8 cellular contexts compared by ENCODE assay signal in the genomic region with DNA sequence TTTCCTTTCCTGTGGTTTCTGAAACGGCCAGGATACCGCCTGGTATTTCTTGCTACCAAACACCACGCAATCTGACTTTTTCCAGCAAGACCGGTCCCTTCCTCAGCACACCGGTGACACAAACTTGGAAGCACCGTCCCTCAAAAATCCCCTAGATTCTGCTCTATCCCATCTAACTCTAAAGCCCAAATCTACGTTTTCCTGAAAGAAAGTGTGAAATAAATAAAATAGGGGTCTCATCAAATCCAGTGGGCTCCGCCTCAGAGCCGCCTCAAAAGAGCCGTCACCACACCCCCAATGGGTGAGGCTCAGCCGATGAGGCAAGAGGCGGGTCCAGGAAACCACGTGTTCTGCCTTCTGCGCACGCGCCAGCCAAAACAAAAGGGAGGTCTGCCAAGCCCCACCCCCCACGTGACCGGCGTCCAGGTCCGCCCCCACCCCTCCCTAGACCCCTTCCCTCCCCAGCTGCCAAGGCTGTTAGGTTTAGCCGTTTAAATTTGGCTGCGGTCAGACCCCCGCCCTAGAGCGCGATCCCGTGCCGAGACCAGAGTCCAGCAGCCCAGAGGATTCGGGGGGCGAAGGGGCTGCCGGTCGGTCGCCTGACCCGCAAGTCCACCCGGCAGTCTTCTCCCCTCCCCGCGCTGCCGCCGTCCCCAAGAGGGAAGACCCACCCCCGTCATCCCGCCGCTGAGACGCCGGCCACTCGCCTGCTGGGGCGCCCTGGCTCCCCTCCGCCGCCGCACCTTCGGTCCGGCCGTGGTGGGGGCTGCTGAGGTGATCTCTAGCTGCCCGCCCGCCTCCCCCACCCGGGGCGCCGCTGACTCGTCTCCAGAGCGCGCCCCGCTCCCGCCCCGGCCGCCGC. TPM values are rescaled to one million over a fixed set of nuclear protein-coding genes. Genes with fewer than 3 reads are reported as not detected.
DNase-seq lines count a peak whose midpoint lies in the region; ATAC-seq, FAIRE-seq and TF ChIP-seq lines count a peak whose summit lies in the region.

No MANE protein-coding gene starts in this region.

- ATAC-seq in HG02763 (IDR thresholded peaks at IDR 0.05; ENCODE audit: unreplicated experiment) (peak; percentile 65), pancreas (peak; percentile 76 to 87 (median 80))

- H3K4me3 ChIP-seq in GM12875 (ENCODE audit: low read depth, low read length) = peak overlapping the region; percentile 85
- H3K4me3 ChIP-seq in adipocyte (ENCODE audit: low read length) = peak overlapping the region; percentile 99
- peak overlapping the region; percentile 74 for H3K4me3 ChIP-seq in cardiac muscle cell
- H3K4me3 ChIP-seq in pancreas = peak overlapping the region; percentile 70 to 92 (median 80)
- peak overlapping the region; percentile 87 to 88 for H3K4me3 ChIP-seq in tibial artery

- DNase-seq in NCI-H1417 (lab: John Stamatoyannopoulos, UW) (peak; percentile 87 to 98 (median 95)), SW 1271 (lab: John Stamatoyannopoulos, UW) (peak; percentile 87 to 92), adipocyte (ENCODE audit: low read depth) (peak; percentile 98), cardiac muscle cell (ENCODE audit: low read depth in 1 of 2, low spot score in 1 of 2) (peak; percentile 98), pancreas (peak; percentile 94 to 99 (median 98)), tibial artery (peak; percentile 93 to 98)

- no peak for TF ChIP-seq CTCF in GM12875 (IDR thresholded peaks at IDR 0.05; ENCODE audit: borderline replicate concordance, insufficient read depth, low read depth, low read length)
- TF ChIP-seq CTCF in cardiac muscle cell (IDR thresholded peaks at IDR 0.05; ENCODE audit: low read depth, low read length) = no peak
- no peak for TF ChIP-seq CTCF in pancreas (IDR thresholded peaks at IDR 0.05)
- peak in 1 of 2 experiments; percentile 5 for TF ChIP-seq CTCF in tibial artery (IDR thresholded peaks at IDR 0.05)

- no peaks in the 10 kb centered on the region for H3K27me3 ChIP-seq in adipocyte (replicated peaks; ENCODE audit: control insufficient read depth, insufficient read depth, low read length)
- no peaks in the 10 kb centered on the region for H3K27me3 ChIP-seq in cardiac muscle cell
- no peaks in the 10 kb centered on the region for H3K27me3 ChIP-seq in pancreas
- H3K27me3 ChIP-seq in tibial artery = no peaks in the 10 kb centered on the region

- intact Hi-C loops in pancreas (cut with DNase I) (no loop called here), tibial artery (cut with DNase I; ENCODE audit: low total_unique reads) (loop anchor here (5.0 kb wide), 1 partner anchor 52 kb away; no protein-coding TSS in a partner anchor)

- H3K36me3 ChIP-seq in adipocyte (ENCODE audit: control insufficient read depth, insufficient read depth, low read length, severe bottlenecking) = no peaks in the 10 kb centered on the region
- H3K36me3 ChIP-seq in cardiac muscle cell = no peaks in the 10 kb centered on the region
- no peaks in the 10 kb centered on the region for H3K36me3 ChIP-seq in pancreas
- no peaks in the 10 kb centered on the region for H3K36me3 ChIP-seq in tibial artery

- H3K9ac ChIP-seq in adipocyte (ENCODE audit: low read length) = peak overlapping the region; percentile 98

- 0 to 1% methylated on average over 61 to 64 of the region's 64 CpGs for WGBS in pancreas, 2 donors

- H3K27ac ChIP-seq in cardiac muscle cell = peak overlapping the region; percentile 97
- H3K27ac ChIP-seq in pancreas = peak overlapping the region; percentile 98 to 100 (median 100)
- peak overlapping the region; percentile 99 to 100 for H3K27ac ChIP-seq in tibial artery

- H3K4me1 ChIP-seq in adipocyte (ENCODE audit: control insufficient read depth, insufficient read depth, low read length) (peaks cover 36% of the 10 kb centered on the region), cardiac muscle cell (ENCODE audit: low read depth) (peaks cover 17% of the 10 kb centered on the region), pancreas (peaks cover 29 to 52% (median 49%) of the 10 kb centered on the region in 3 donors), tibial artery (peaks cover 0 to 45% (median 18%) of the 10 kb centered on the region in 4 donors)

- no peak for FAIRE-seq in pancreas (lab: Jason Lieb, UNC)

- H3K9me3 ChIP-seq in adipocyte (ENCODE audit: control insufficient read depth, low read length) = no peaks in the 10 kb centered on the region
- H3K9me3 ChIP-seq in cardiac muscle cell (ENCODE audit: low read depth) = no peaks in the 10 kb centered on the region
- H3K9me3 ChIP-seq in pancreas = no peaks in the 10 kb centered on the region
- H3K9me3 ChIP-seq in tibial artery = no peaks in the 10 kb centered on the region

RNA-seq across cellular contexts. Expression of gene KANSL1L, which starts 0.5 kb away (rescaled TPM):
- total RNA-seq in cardiac muscle cell (23.3 and 23.6 TPM in 2 replicates), pancreas (10 to 100 TPM; 12.3 to 32.3 (median 17.4) TPM)
- polyA plus RNA-seq in cardiac muscle cell (12.4 and 15.6 TPM in 2 replicates), pancreas (1 to 10 TPM; 6.2 to 9.1 TPM)

RNA-seq across cellular contexts. Expression of gene ACADL, which starts 54.6 kb away (rescaled TPM):
- 0.45 and 1.6 TPM in 2 replicates for total RNA-seq in cardiac muscle cell
- polyA plus RNA-seq in cardiac muscle cell = 0.49 and 1.2 TPM in 2 replicates
- total RNA-seq in pancreas = 10 to 100 TPM; 11.1 to 24.1 (median 21.7) TPM
- 10 to 100 TPM; 27.7 to 30.9 TPM for polyA plus RNA-seq in pancreas

Comparison
In these comparisons a context has a peak if more than half of its experiments do, and no peak if none do; other contexts are left out.
1. Peak in every context shown above with its lines: DNase-seq, ATAC-seq, H3K4me3 ChIP-seq and H3K27ac ChIP-seq.